Comparison of ENCODE assay signal across 8 cellular contexts in genomic region chr17:42020845-42021244, GRCh38. TPM values are rescaled to one million over a fixed set of nuclear protein-coding genes. Genes with fewer than 3 reads are reported as not detected.
DNase-seq lines count a peak whose midpoint lies in the region; ATAC-seq and TF ChIP-seq lines count a peak whose summit lies in the region.
"Not testable (repeated sequence)": the region's sequence is repeated elsewhere in the genome, so short reads cannot be mapped to it uniquely, and the experiment has no call there.

No MANE protein-coding gene starts in this region.

- in situ Hi-C loops in HAP-1 (cut with MboI; ENCODE audit: low sequenced_read_pairs): not testable (repeated sequence)

- peak overlapping the region; percentile 23 to 90 (median 60) for H3K27ac Mint-ChIP-seq in naive thymus-derived CD4-positive, alpha-beta T cell

- DNase-seq in AG04450 (ENCODE audit: low read depth, low spot score); HAP-1 (ENCODE audit: low spot score in 2 of 2); OCI-LY7 (ENCODE audit: low spot score); activated T-cell treated with anti-CD3 and anti-CD28 coated beads, Interleukin-2, amount 50 U/mL, for 4 hours; colonic mucosa; right cardiac atrium; naive thymus-derived CD4-positive, alpha-beta T cell: not testable (repeated sequence)

- H3K27me3 ChIP-seq in AG04450 (ENCODE audit: control insufficient read depth, insufficient read depth, low read length); HAP-1 (ENCODE audit: low read depth); colonic mucosa; right cardiac atrium (ENCODE audit: control insufficient read depth, insufficient read depth); naive thymus-derived CD4-positive, alpha-beta T cell (ENCODE audit: control insufficient read depth in 2 of 2, insufficient read depth in 2 of 2, low read length in 2 of 2): not testable (repeated sequence)

- H3K4me1 ChIP-seq in HAP-1; right cardiac atrium (ENCODE audit: control insufficient read depth, insufficient read depth, low read length): not testable (repeated sequence)
- H3K4me1 ChIP-seq in OCI-LY7 (ENCODE audit: insufficient read depth, low read length, poor library complexity, severe bottlenecking) (peaks cover 45% of the 10 kb centered on the region), colonic mucosa (peaks cover 22% of the 10 kb centered on the region)
- peaks cover 23 to 30% of the 10 kb centered on the region in 2 donors for H3K4me1 ChIP-seq in naive thymus-derived CD4-positive, alpha-beta T cell (ENCODE audit: control insufficient read depth in 2 of 2, insufficient read depth in 2 of 2, low read length in 2 of 2)

- intact Hi-C loops in OCI-LY7 (cut with micrococcal nuclease; ENCODE audit: unreplicated experiment); colonic mucosa (cut with DNase I): not testable (repeated sequence)
- intact Hi-C loops in right cardiac atrium (cut with DNase I): loop anchor here in 2 of 4 donors (5.0 to 10.0 kb wide), 3 partner anchors 56 to 94 kb away; partner anchors contain the start of genes CNP (in 1 of the 2) and DHX58 (in 1 of the 2)
- intact Hi-C loops in naive thymus-derived CD4-positive, alpha-beta T cell (cut with micrococcal nuclease): loop anchor here (1.0 to 2.0 kb wide), 3 partner anchors 100 to 160 kb away; partner anchors contain the start of genes KAT2A (in 1 of the 2) and KCNH4 (in 1 of the 2)

- H3K4me2 ChIP-seq in OCI-LY7 (ENCODE audit: low read length): peak overlapping the region; percentile 87

- BruUV-seq in OCI-LY7 (replicated peaks; lab: Mats Ljungman, UMichigan): TSS peak; percentile 46

- not testable (repeated sequence) for H3K9me2 ChIP-seq in OCI-LY7 (ENCODE audit: insufficient read depth, low read length)

- H3K4me3 Mint-ChIP-seq in activated T-cell treated with anti-CD3 and anti-CD28 coated beads, Interleukin-2, amount 50 U/mL, for 4 hours: peak overlapping the region; percentile 93
- H3K4me3 Mint-ChIP-seq in naive thymus-derived CD4-positive, alpha-beta T cell: peak overlapping the region; percentile 91 to 100 (median 98)

- peaks cover 45% of the 10 kb centered on the region for H3K4me1 Mint-ChIP-seq in activated T-cell treated with anti-CD3 and anti-CD28 coated beads, Interleukin-2, amount 50 U/mL, for 4 hours (ENCODE audit: low read depth)
- peaks cover 37 to 63% (median 51%) of the 10 kb centered on the region in 7 donors for H3K4me1 Mint-ChIP-seq in naive thymus-derived CD4-positive, alpha-beta T cell

- H3K27me3 Mint-ChIP-seq in activated T-cell treated with anti-CD3 and anti-CD28 coated beads, Interleukin-2, amount 50 U/mL, for 4 hours (ENCODE audit: low read depth); naive thymus-derived CD4-positive, alpha-beta T cell: not testable (repeated sequence)

- H3K36me3 ChIP-seq in HAP-1 (replicated peaks) (peaks cover 28% of the 10 kb centered on the region), OCI-LY7 (ENCODE audit: insufficient read depth, low read length) (peaks cover 31% of the 10 kb centered on the region), colonic mucosa (peaks cover 14% of the 10 kb centered on the region)
- H3K36me3 ChIP-seq in naive thymus-derived CD4-positive, alpha-beta T cell (ENCODE audit: control insufficient read depth in 2 of 3, insufficient read depth in 3 of 3, low read length in 3 of 3): peaks cover 0 to 36% (median 0%) of the 10 kb centered on the region in 3 experiments

- peaks cover 15% of the 10 kb centered on the region for H3K36me3 Mint-ChIP-seq in activated T-cell treated with anti-CD3 and anti-CD28 coated beads, Interleukin-2, amount 50 U/mL, for 4 hours (ENCODE audit: insufficient read depth)
- peaks cover 4 to 13% (median 7%) of the 10 kb centered on the region in 5 donors for H3K36me3 Mint-ChIP-seq in naive thymus-derived CD4-positive, alpha-beta T cell

- CTCF ChIA-PET in AG04450 (lab: Charles Lee) (interaction anchor here (1.0 to 1.8 kb wide), 9 partner anchors 7 to 100 kb away, joined by 4 to 16 read pairs (median 5); no protein-coding TSS in a partner anchor), OCI-LY7 (lab: Charles Lee; ENCODE audit: unreplicated experiment) (interaction anchor here (1.1 to 1.3 kb wide), 3 partner anchors 58 to 100 kb away, joined by 4 to 5 read pairs (median 5); partner anchors contain the start of gene KAT2A)
- CTCF ChIA-PET in naive thymus-derived CD4-positive, alpha-beta T cell (lab: Charles Lee): interaction anchor here (0.6 to 1.9 kb wide), 7 partner anchors 10 to 574 kb away, joined by 3 to 7 read pairs (median 4); no protein-coding TSS in a partner anchor

- H4K20me1 ChIP-seq in OCI-LY7 (ENCODE audit: insufficient read depth, low read length): not testable (repeated sequence)

- peak overlapping the region; percentile 31 to 98 for H3K9ac ChIP-seq in colonic mucosa (ENCODE audit: low read depth in 2 of 2, low read length in 2 of 2)

- not testable (repeated sequence) for H2AFZ ChIP-seq in OCI-LY7 (ENCODE audit: low read length)

- not testable (repeated sequence) for ATAC-seq in activated T-cell treated with anti-CD3 and anti-CD28 coated beads, Interleukin-2, amount 50 U/mL, for 4 hours; right cardiac atrium; naive thymus-derived CD4-positive, alpha-beta T cell

- not testable (repeated sequence) for H3K27ac ChIP-seq in AG04450 (ENCODE audit: low read depth, low read length); OCI-LY7 (ENCODE audit: low read depth, low read length, poor library complexity, severe bottlenecking); colonic mucosa
- H3K27ac ChIP-seq in right cardiac atrium (ENCODE audit: low read length) (peak overlapping the region; percentile 9), skin epidermis (peak overlapping the region in 11 of 21 experiments; percentile 87 to 96 (median 92))
- H3K27ac ChIP-seq in naive thymus-derived CD4-positive, alpha-beta T cell (ENCODE audit: low read depth, low read length): peak overlapping the region; percentile 84

- peak overlapping the region; percentile 88 for H3K4me3 ChIP-seq in AG04450 (ENCODE audit: low read depth, low read length)
- H3K4me3 ChIP-seq in HAP-1: peak overlapping the region; percentile 86
- H3K4me3 ChIP-seq in OCI-LY7 (ENCODE audit: low read depth, low read length, poor library complexity, severe bottlenecking): peak overlapping the region; percentile 95
- H3K4me3 ChIP-seq in colonic mucosa: peak overlapping the region; percentile 84
- H3K4me3 ChIP-seq in right cardiac atrium (ENCODE audit: low read length): not testable (repeated sequence)
- peak overlapping the region; percentile 85 for H3K4me3 ChIP-seq in naive thymus-derived CD4-positive, alpha-beta T cell (ENCODE audit: low read length)
- peak overlapping the region in 6 of 7 experiments; percentile 59 to 95 (median 84) for H3K4me3 ChIP-seq in skin epidermis

- H3K9me3 ChIP-seq in AG04450 (ENCODE audit: control insufficient read depth, insufficient read depth, low read length); HAP-1; OCI-LY7 (ENCODE audit: low read length); colonic mucosa; right cardiac atrium (ENCODE audit: control insufficient read depth, low read length); naive thymus-derived CD4-positive, alpha-beta T cell (ENCODE audit: control insufficient read depth in 2 of 3, low read length in 3 of 3): not testable (repeated sequence)

- POLR2A ChIA-PET in AG04450 (lab: Yijun Ruan, JAX): interaction anchor here (1.2 to 1.7 kb wide), 2 partner anchors 55 to 100 kb away, joined by 4 to 17 read pairs; partner anchors contain the start of genes CNP and KAT2A
- POLR2A ChIA-PET in OCI-LY7 (lab: Charles Lee): interaction anchor here (1.1 to 1.7 kb wide), 5 partner anchors 10 to 99 kb away, joined by 3 to 6 read pairs (median 4); no protein-coding TSS in a partner anchor
- POLR2A ChIA-PET in naive thymus-derived CD4-positive, alpha-beta T cell (lab: Charles Lee): interaction anchor here (0.6 to 7.6 kb wide), 11 partner anchors 8 to 1340 kb away, joined by 3 to 71 read pairs (median 4); partner anchors contain the start of genes CNP, DHX58 and KAT2A

- H3K9me3 Mint-ChIP-seq in activated T-cell treated with anti-CD3 and anti-CD28 coated beads, Interleukin-2, amount 50 U/mL, for 4 hours; naive thymus-derived CD4-positive, alpha-beta T cell: not testable (repeated sequence)

- peaks cover 25% of the 10 kb centered on the region for H3K79me2 ChIP-seq in OCI-LY7 (ENCODE audit: insufficient read depth, low read depth, low read length)

- TF ChIP-seq CTCF in AG04450 (IDR thresholded peaks at IDR 0.05; ENCODE audit: low read depth, low read length); OCI-LY7 (conservative IDR thresholded peaks at IDR 0.05; ENCODE audit: low read length); colonic mucosa (IDR thresholded peaks at IDR 0.05): not testable (repeated sequence)

- whole genome bisulfite sequencing in right cardiac atrium: 80% methylated on average over 8 of the region's 8 CpGs

RNA-seq across cellular contexts. Expression of gene NKIRAS2, which starts 1.0 kb away (rescaled TPM):
- polyA plus RNA-seq in AG04450 (2011; rRNA removed) (46.5 and 51.3 TPM in 2 replicates), right cardiac atrium (53.9 TPM)
- 28.8 and 37.3 TPM in 2 replicates for polyA minus RNA-seq in AG04450 (2011; rRNA and poly(A)+ RNA removed)
- 34.8 and 40.2 TPM in 2 replicates for total RNA-seq in OCI-LY7 (2014; rRNA removed; shearing (Covaris generic))
- total RNA-seq in OCI-LY7 (2022) (32.8 and 38.1 TPM in 2 replicates), colonic mucosa (10 to 100 TPM; 25.8 to 26.3 TPM), right cardiac atrium (10 to 100 TPM; 39.1 to 47.9 (median 40.4) TPM)
- 10 to 100 TPM; 33.4 to 35.8 (median 34.2) TPM for total RNA-seq in activated T-cell treated with anti-CD3 and anti-CD28 coated beads, Interleukin-2, amount 50 U/mL, for 4 hours
- total RNA-seq in naive thymus-derived CD4-positive, alpha-beta T cell: 10 to 100 TPM; 14.3 to 24.0 (median 20.4) TPM
- 10 to 100 TPM; 24.6 to 30.5 TPM for polyA plus RNA-seq in naive thymus-derived CD4-positive, alpha-beta T cell

RNA-seq across cellular contexts. Expression of gene DNAJC7, which starts 3.6 kb away (rescaled TPM):
- polyA plus RNA-seq in AG04450 (2011; rRNA removed) (62.0 and 66.4 TPM in 2 replicates), right cardiac atrium (60.7 TPM)
- polyA minus RNA-seq in AG04450 (2011; rRNA and poly(A)+ RNA removed): 46.4 and 57.9 TPM in 2 replicates
- 76.4 and 87.1 TPM in 2 replicates for total RNA-seq in OCI-LY7 (2014; rRNA removed; shearing (Covaris generic))
- total RNA-seq in OCI-LY7 (2022) (118 and 124 TPM in 2 replicates), colonic mucosa (100 to 1,000 TPM in 1 of 2 donors, 10 to 100 TPM in 1; 82.7 to 103 TPM), right cardiac atrium (10 to 100 TPM; 56.2 to 81.5 (median 65.3) TPM)
- total RNA-seq in activated T-cell treated with anti-CD3 and anti-CD28 coated beads, Interleukin-2, amount 50 U/mL, for 4 hours: 100 to 1,000 TPM; 144 to 154 (median 147) TPM
- 100 to 1,000 TPM in 4 of 5 experiments, 10 to 100 TPM in 1; 99.4 to 145 (median 109) TPM for total RNA-seq in naive thymus-derived CD4-positive, alpha-beta T cell
- polyA plus RNA-seq in naive thymus-derived CD4-positive, alpha-beta T cell: 10 to 100 TPM; 65.4 to 77.7 TPM

RNA-seq across cellular contexts. Expression of gene C17orf113, which starts 29.6 kb away (rescaled TPM):
- polyA plus RNA-seq in AG04450 (2011; rRNA removed) (0.07 and 0.09 TPM in 2 replicates), right cardiac atrium (0.91 TPM)
- polyA minus RNA-seq in AG04450 (2011; rRNA and poly(A)+ RNA removed): 0.09 and 0.14 TPM in 2 replicates
- total RNA-seq in OCI-LY7 (2014; rRNA removed; shearing (Covaris generic)): 0.10 and 0.25 TPM in 2 replicates
- total RNA-seq in OCI-LY7 (2022) (0.25 TPM in 1 of 2 replicates, not detected in the other), colonic mucosa (1 to 10 TPM in 1 of 2 donors, under 1 TPM in 1; 0.84 to 1.2 TPM), right cardiac atrium (1 to 10 TPM in 1 of 4 donors, under 1 TPM in 3; 0.60 to 1.2 (median 0.66) TPM)
- total RNA-seq in activated T-cell treated with anti-CD3 and anti-CD28 coated beads, Interleukin-2, amount 50 U/mL, for 4 hours: under 1 TPM in 2 of 3 donors, not detected in 1; 0.08 to 0.13 TPM
- 1 to 10 TPM in 1 of 5 experiments, under 1 TPM in 4; 0.10 to 1.0 (median 0.67) TPM for total RNA-seq in naive thymus-derived CD4-positive, alpha-beta T cell
- polyA plus RNA-seq in naive thymus-derived CD4-positive, alpha-beta T cell: under 1 TPM; 0.14 to 0.28 TPM

RNA-seq across cellular contexts. Expression of gene CNP, which starts 54.2 kb away (rescaled TPM):
- polyA plus RNA-seq in AG04450 (2011; rRNA removed) (53.0 and 85.7 TPM in 2 replicates), right cardiac atrium (32.1 TPM)
- polyA minus RNA-seq in AG04450 (2011; rRNA and poly(A)+ RNA removed): 126 and 219 TPM in 2 replicates
- 33.8 and 34.1 TPM in 2 replicates for total RNA-seq in OCI-LY7 (2014; rRNA removed; shearing (Covaris generic))
- total RNA-seq in OCI-LY7 (2022) (43.9 and 50.6 TPM in 2 replicates), colonic mucosa (10 to 100 TPM; 44.7 to 49.4 TPM), right cardiac atrium (10 to 100 TPM; 37.1 to 41.1 (median 39.2) TPM)
- 10 to 100 TPM; 70.0 to 80.0 (median 78.3) TPM for total RNA-seq in activated T-cell treated with anti-CD3 and anti-CD28 coated beads, Interleukin-2, amount 50 U/mL, for 4 hours
- total RNA-seq in naive thymus-derived CD4-positive, alpha-beta T cell: 10 to 100 TPM; 29.6 to 86.3 (median 32.5) TPM
- 10 to 100 TPM; 32.3 to 34.2 TPM for polyA plus RNA-seq in naive thymus-derived CD4-positive, alpha-beta T cell
